Comparison of ENCODE assay signal across 21 cellular contexts in genomic region chr17:57668332-57668731, GRCh38.
DNase-seq lines count a peak whose midpoint lies in the region; ATAC-seq and TF ChIP-seq lines count a peak whose summit lies in the region.
"Had no signal": no experiment of that assay in that cellular context is flagged by ENCODE, and none has a peak within 500 bp of the region (broad histone marks: within the 10 kb centered on the region; RNA-seq: fewer than 3 reads in every experiment).

No MANE protein-coding gene starts in this region.

- H3K9me2 ChIP-seq in OCI-LY1 (ENCODE audit: low read depth, low read length): no peaks in the 10 kb centered on the region

- TF ChIP-seq CTCF in breast epithelium (IDR thresholded peaks at IDR 0.05) (no peak), mammary epithelial cell (conservative IDR thresholded peaks at IDR 0.05 in 1 of 2, IDR thresholded peaks at IDR 0.05 in 1 of 2; ENCODE audit: extremely low read depth in 1 of 2, insufficient read depth in 1 of 2, low read depth in 1 of 2, low read length in 2 of 2) (no peak), OCI-LY1 (IDR thresholded peaks at IDR 0.05; ENCODE audit: low read length) (no peak), endodermal cell (conservative IDR thresholded peaks at IDR 0.05) (no peak), lower lobe of right lung (IDR thresholded peaks at IDR 0.05) (no peak)

- H3K4me3 ChIP-seq in breast epithelium: no peak overlapping the region
- no peak overlapping the region for H3K4me3 ChIP-seq in mammary epithelial cell (replicated peaks in 1 of 3; ENCODE audit: insufficient read depth in 1 of 3, low read depth in 2 of 3, low read length in 3 of 3)
- no peak overlapping the region for H3K4me3 ChIP-seq in OCI-LY1 (ENCODE audit: low read depth, low read length, poor library complexity, severe bottlenecking)
- H3K4me3 ChIP-seq in endodermal cell (ENCODE audit: low read length): no peak overlapping the region
- H3K4me3 ChIP-seq in lower lobe of right lung: no peak overlapping the region
- H3K4me3 ChIP-seq: esophagus squamous epithelium, gastroesophageal sphincter, mucosa of descending colon, PC-9, SJCRH30, suprapubic skin had no signal

- 92% methylated on average over 3 of the region's 3 CpGs for whole genome bisulfite sequencing in mammary epithelial cell (ENCODE audit: low coverage, missing lambda C conversion rate)
- 94 to 100% methylated on average over 2 to 3 of the region's 3 CpGs for WGBS in endodermal cell (ENCODE audit: insufficient coverage in 1 of 2, insufficient read length in 1 of 2), 2 experiments

- no peaks in the 10 kb centered on the region for H3K9me3 Mint-ChIP-seq in endodermal cell
- no peaks in the 10 kb centered on the region for H3K9me3 Mint-ChIP-seq in stimulated activated effector memory CD8-positive, alpha-beta T cell treated with anti-CD3 and anti-CD28 coated beads, Interleukin-12 subunit alpha, Interleukin-12 subunit beta, amount 100 ng/mL, for 72 hours

- H3F3A ChIP-seq in OCI-LY1 (ENCODE audit: insufficient read depth, low read length): no peaks in the 10 kb centered on the region

- peaks cover 21% of the 10 kb centered on the region for H3K36me3 Mint-ChIP-seq in endodermal cell (ENCODE audit: low read depth)
- H3K36me3 Mint-ChIP-seq in stimulated activated effector memory CD8-positive, alpha-beta T cell treated with anti-CD3 and anti-CD28 coated beads, Interleukin-12 subunit alpha, Interleukin-12 subunit beta, amount 100 ng/mL, for 72 hours: peaks cover 6% of the 10 kb centered on the region

- no TSS peak for BruUV-seq in mammary epithelial cell (replicated peaks; lab: Mats Ljungman, UMichigan)

- DNase-seq in breast epithelium (ENCODE audit: low spot score in 2 of 2) (peak; percentile 1 to 24), mammary epithelial cell (no peak), endodermal cell (peak; percentile 26), lower lobe of right lung (no peak), occipital lobe (lab: John Stamatoyannopoulos, UW) (no peak)
- peak in 1 of 2 donors; percentile 4 for DNase-seq in stimulated activated effector memory CD8-positive, alpha-beta T cell treated with anti-CD3 and anti-CD28 coated beads, Interleukin-12 subunit alpha, Interleukin-12 subunit beta, amount 100 ng/mL, for 72 hours (ENCODE audit: low spot score in 2 of 2)
- DNase-seq: ACHN; C1 segment of cervical spinal cord; effector CD8-positive, alpha-beta T cell; esophagus squamous epithelium; mucosa of descending colon; NCI-H1105; NCI-H2081; PC-9; SJCRH30 had no signal

- H2AFZ ChIP-seq in mammary epithelial cell (ENCODE audit: low read depth, low read length): no peak overlapping the region
- H2AFZ ChIP-seq in OCI-LY1 (ENCODE audit: low read length): no peak overlapping the region
- H2AFZ ChIP-seq: PC-9 had no signal

- H3K9ac ChIP-seq in mammary epithelial cell (ENCODE audit: insufficient read depth, low read length) (no peak overlapping the region), OCI-LY1 (ENCODE audit: low read length) (no peak overlapping the region), endodermal cell (ENCODE audit: extremely low read depth, low read length, poor library complexity, severe bottlenecking) (no peak overlapping the region)

- H3K27ac ChIP-seq in breast epithelium (no peak overlapping the region), mammary epithelial cell (ENCODE audit: insufficient read depth, low read depth, low read length) (no peak overlapping the region), OCI-LY1 (ENCODE audit: low read depth, low read length, poor library complexity, severe bottlenecking) (peak overlapping the region; percentile 29), endodermal cell (ENCODE audit: low read depth, low read length) (no peak overlapping the region), lower lobe of right lung (no peak overlapping the region)
- H3K27ac ChIP-seq: esophagus squamous epithelium, PC-9, SJCRH30, suprapubic skin had no signal

- H3K79me2 ChIP-seq in mammary epithelial cell (ENCODE audit: insufficient read depth, low read length) (no peaks in the 10 kb centered on the region), OCI-LY1 (ENCODE audit: insufficient read depth, low read length) (no peaks in the 10 kb centered on the region)

- no peak for ATAC-seq in stimulated activated effector memory CD8-positive, alpha-beta T cell treated with anti-CD3 and anti-CD28 coated beads, Interleukin-12 subunit alpha, Interleukin-12 subunit beta, amount 100 ng/mL, for 72 hours
- no peak for ATAC-seq in HG03520 (IDR thresholded peaks at IDR 0.05; ENCODE audit: unreplicated experiment)
- no peak for ATAC-seq in lower lobe of right lung
- ATAC-seq: activated CD4-positive, CD25-positive, alpha-beta regulatory T cell treated with anti-CD3 and anti-CD28 coated beads, Interleukin-2, amount 50 U/mL, for 24 hours; gastroesophageal sphincter; HepG2; mucosa of descending colon had no signal

- CTCF ChIA-PET in mammary epithelial cell (lab: Charles Lee; ENCODE audit: low non-redundant PET): no interaction called here

- H3K36me3 ChIP-seq in breast epithelium (no peaks in the 10 kb centered on the region), mammary epithelial cell (ENCODE audit: insufficient read depth, low read length) (no peaks in the 10 kb centered on the region), OCI-LY1 (ENCODE audit: insufficient read depth, low read length) (peaks cover 42% of the 10 kb centered on the region; the same call in 1 of the 2 replicates), endodermal cell (ENCODE audit: control insufficient read depth, insufficient read depth, low read length) (peaks cover 8% of the 10 kb centered on the region), lower lobe of right lung (no peaks in the 10 kb centered on the region)
- H3K36me3 ChIP-seq: esophagus squamous epithelium, gastroesophageal sphincter, SJCRH30, suprapubic skin had no signal

- no peaks in the 10 kb centered on the region for H3K27me3 Mint-ChIP-seq in endodermal cell (ENCODE audit: insufficient read depth)

- intact Hi-C loops in breast epithelium (cut with DNase I; ENCODE audit: low total_unique reads): no loop called here
- intact Hi-C loops in mammary epithelial cell (cut with micrococcal nuclease): no loop called here
- intact Hi-C loops in lower lobe of right lung (cut with DNase I): no loop called here

- H3K4me1 Mint-ChIP-seq in endodermal cell: peaks cover 31% of the 10 kb centered on the region
- H3K4me1 Mint-ChIP-seq in stimulated activated effector memory CD8-positive, alpha-beta T cell treated with anti-CD3 and anti-CD28 coated beads, Interleukin-12 subunit alpha, Interleukin-12 subunit beta, amount 100 ng/mL, for 72 hours: peaks cover 45% of the 10 kb centered on the region

- H3K9me3 ChIP-seq in breast epithelium (no peaks in the 10 kb centered on the region), mammary epithelial cell (replicated peaks; ENCODE audit: insufficient read depth, low read length) (no peaks in the 10 kb centered on the region), OCI-LY1 (ENCODE audit: low read length) (no peaks in the 10 kb centered on the region), endodermal cell (ENCODE audit: control insufficient read depth, low read length) (no peaks in the 10 kb centered on the region), lower lobe of right lung (no peaks in the 10 kb centered on the region)
- H3K9me3 ChIP-seq: esophagus squamous epithelium, gastroesophageal sphincter, mucosa of descending colon, SJCRH30, suprapubic skin had no signal

- no peak overlapping the region for H3K27ac Mint-ChIP-seq in endodermal cell
- H3K27ac Mint-ChIP-seq in stimulated activated effector memory CD8-positive, alpha-beta T cell treated with anti-CD3 and anti-CD28 coated beads, Interleukin-12 subunit alpha, Interleukin-12 subunit beta, amount 100 ng/mL, for 72 hours: peak overlapping the region; percentile 89

- dilution Hi-C loops in mammary epithelial cell (cut with HindIII; ENCODE audit: low sequenced_read_pairs): no loop called here

- H3K4me2 ChIP-seq in mammary epithelial cell (ENCODE audit: insufficient read depth, low read depth, low read length) (no peak overlapping the region), OCI-LY1 (ENCODE audit: low read length) (no peak overlapping the region)
- H3K4me2 ChIP-seq: PC-9 had no signal

- in situ Hi-C loops in mammary epithelial cell (cut with MboI; ENCODE audit: low sequenced_read_pairs in 2 of 2): no loop called here

- H3K27me3 ChIP-seq in breast epithelium: no peaks in the 10 kb centered on the region
- H3K27me3 ChIP-seq in mammary epithelial cell (ENCODE audit: insufficient read depth, low read length): no peaks in the 10 kb centered on the region
- H3K27me3 ChIP-seq in OCI-LY1 (ENCODE audit: insufficient read depth, low read length): no peaks in the 10 kb centered on the region
- H3K27me3 ChIP-seq in endodermal cell (ENCODE audit: control insufficient read depth, insufficient read depth, low read length, poor library complexity, severe bottlenecking): no peaks in the 10 kb centered on the region
- H3K27me3 ChIP-seq in lower lobe of right lung (ENCODE audit: low read depth): no peaks in the 10 kb centered on the region
- H3K27me3 ChIP-seq: esophagus squamous epithelium, gastroesophageal sphincter, SJCRH30, suprapubic skin had no signal

- H3K4me3 Mint-ChIP-seq in endodermal cell: no peak overlapping the region
- no peak overlapping the region for H3K4me3 Mint-ChIP-seq in stimulated activated effector memory CD8-positive, alpha-beta T cell treated with anti-CD3 and anti-CD28 coated beads, Interleukin-12 subunit alpha, Interleukin-12 subunit beta, amount 100 ng/mL, for 72 hours

- H3K4me1 ChIP-seq in breast epithelium: peaks cover 0 to 4% of the 10 kb centered on the region in 2 donors
- H3K4me1 ChIP-seq in mammary epithelial cell (ENCODE audit: insufficient read depth, low read length): peaks cover 30% of the 10 kb centered on the region
- peaks cover 55% of the 10 kb centered on the region for H3K4me1 ChIP-seq in OCI-LY1 (ENCODE audit: insufficient read depth, low read length, severe bottlenecking)
- peaks cover 4% of the 10 kb centered on the region for H3K4me1 ChIP-seq in endodermal cell (ENCODE audit: control insufficient read depth, insufficient read depth, low read length)
- peaks cover 13% of the 10 kb centered on the region for H3K4me1 ChIP-seq in lower lobe of right lung

- no peak for TF ChIP-seq POLR2A in breast epithelium (IDR thresholded peaks at IDR 0.05)

- no peaks in the 10 kb centered on the region for H4K20me1 ChIP-seq in mammary epithelial cell (ENCODE audit: insufficient read depth, low read length)
- H4K20me1 ChIP-seq in OCI-LY1 (ENCODE audit: insufficient read depth, low read length): no peaks in the 10 kb centered on the region

Comparison
In these comparisons a context has a peak if more than half of its experiments do, and no peak if none do; other contexts are left out.
1. DNase-seq: peak in breast epithelium (2 of 2) and endodermal cell (single experiment); none in mammary epithelial cell (single experiment), lower lobe of right lung (single experiment) and occipital lobe (single experiment).